1 cellular context compared by ENCODE assay signal in the genomic region with DNA sequence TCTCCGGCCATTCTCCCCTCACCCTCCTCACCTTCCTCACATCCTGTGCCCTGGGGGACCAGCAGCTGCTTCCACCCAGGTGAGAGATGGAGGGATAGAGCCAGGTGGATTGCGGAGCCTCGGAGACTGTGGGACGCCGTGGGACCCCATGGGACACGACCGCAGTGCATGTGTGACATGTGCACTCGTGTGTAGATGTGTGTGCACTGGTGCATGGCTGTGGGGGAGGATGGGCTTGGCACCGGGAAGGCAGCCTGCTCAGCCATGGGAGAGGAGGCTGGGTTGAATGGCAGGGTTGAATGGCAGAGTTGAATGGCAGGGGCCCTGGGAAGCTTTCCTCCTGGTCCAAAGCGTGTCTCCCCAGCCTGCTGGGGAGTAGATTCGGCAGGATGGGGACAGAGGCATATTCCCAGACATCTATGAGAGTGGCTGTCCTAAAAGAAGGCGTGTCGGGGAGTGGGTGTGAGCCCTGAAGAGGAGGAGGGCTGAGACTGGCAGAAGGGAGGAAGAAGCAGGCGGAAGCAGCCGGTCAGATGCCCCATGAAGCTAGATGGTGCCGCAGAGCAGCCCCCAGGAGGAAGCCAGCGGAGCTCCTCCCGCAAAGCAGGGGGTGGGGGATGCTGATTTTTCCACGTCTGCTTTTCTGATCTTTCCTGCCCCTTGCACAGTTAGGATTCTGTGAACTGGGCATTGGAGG.
TF ChIP-seq lines count a peak whose summit lies in the region.

No MANE protein-coding gene starts in this region.

TF ChIP-seq in SK-N-SH, 30 proteins besides CTCF, POLR2A, EP300 and RAD21 (continued from another document):
- TF ChIP-seq USF2 (IDR thresholded peaks at IDR 0.05; ENCODE audit: borderline replicate concordance, low read depth, low read length) (no peak), RXRA (IDR thresholded peaks at IDR 0.05; ENCODE audit: borderline replicate concordance, low read depth) (no peak)
TF ChIP-seq in SK-N-SH: peak in this region for 0.
